14 cellular contexts compared by ENCODE assay signal in genomic region chr16:1712791-1713261, GRCh38. TPM values are rescaled to one million over a fixed set of nuclear protein-coding genes. Genes with fewer than 3 reads are reported as not detected.
DNase-seq lines count a peak whose midpoint lies in the region; ATAC-seq, FAIRE-seq and TF ChIP-seq lines count a peak whose summit lies in the region.
"Had no signal": no experiment of that assay in that cellular context is flagged by ENCODE, and none has a peak within 500 bp of the region (broad histone marks: within the 10 kb centered on the region; RNA-seq: fewer than 3 reads in every experiment).

No MANE protein-coding gene starts in this region.

- no peak overlapping the region for H3K4me3 Mint-ChIP-seq in natural killer cell
- H3K4me3 Mint-ChIP-seq in natural killer cell treated with Interleukin-12 subunit alpha and Interleukin-12 subunit beta and Interleukin-15 and Interleukin-18, amount 100 ng/mL, for 72 hours = no peak overlapping the region
- no peak overlapping the region for H3K4me3 Mint-ChIP-seq in CD8-positive, alpha-beta memory T cell
- H3K4me3 Mint-ChIP-seq: activated naive CD8-positive, alpha-beta T cell had no signal

- H3K4me1 Mint-ChIP-seq in natural killer cell = peaks cover 34 to 39% of the 10 kb centered on the region in 2 donors
- H3K4me1 Mint-ChIP-seq in natural killer cell treated with Interleukin-12 subunit alpha and Interleukin-12 subunit beta and Interleukin-15 and Interleukin-18, amount 100 ng/mL, for 72 hours (ENCODE audit: low read depth in 2 of 2) = peaks cover 15 to 19% of the 10 kb centered on the region in 2 donors
- H3K4me1 Mint-ChIP-seq in CD8-positive, alpha-beta memory T cell = peaks cover 37 to 63% (median 39%) of the 10 kb centered on the region in 3 donors

- no TSS peak for BruUV-seq in HepG2 (replicated peaks; lab: Mats Ljungman, UMichigan)
- BruUV-seq in PC-9 (replicated peaks; lab: Mats Ljungman, UMichigan) = no TSS peak

- no peaks in the 10 kb centered on the region for H3F3A ChIP-seq in PC-9 (ENCODE audit: insufficient read depth, low read depth)

- TF ChIP-seq RAD21 in HepG2 (CRISPR knock-in tag; IDR thresholded peaks at IDR 0.05) = no peak

- H3K9me3 Mint-ChIP-seq in natural killer cell = no peaks in the 10 kb centered on the region
- no peaks in the 10 kb centered on the region for H3K9me3 Mint-ChIP-seq in natural killer cell treated with Interleukin-12 subunit alpha and Interleukin-12 subunit beta and Interleukin-15 and Interleukin-18, amount 100 ng/mL, for 72 hours
- no peaks in the 10 kb centered on the region for H3K9me3 Mint-ChIP-seq in CD8-positive, alpha-beta memory T cell
- H3K9me3 Mint-ChIP-seq: H9 had no signal

- TF ChIP-seq POLR2A in HepG2 (IDR thresholded peaks at IDR 0.05; ENCODE audit: insufficient read depth in 1 of 2, low read depth in 2 of 2, low read length in 2 of 2) = no peak

- H3K4me1 ChIP-seq in HepG2 (ENCODE audit: insufficient read depth, low read length) (peaks cover 38% of the 10 kb centered on the region), PC-9 (replicated peaks; ENCODE audit: insufficient read depth) (peaks cover 1% of the 10 kb centered on the region)
- peaks cover 23% of the 10 kb centered on the region for H3K4me1 ChIP-seq in CD8-positive, alpha-beta memory T cell (ENCODE audit: insufficient read depth, low read length)

- H3K27me3 ChIP-seq in HepG2 (ENCODE audit: control insufficient read depth in 1 of 2, insufficient read depth in 2 of 2, low read length in 2 of 2) (no peaks in the 10 kb centered on the region), PC-9 (ENCODE audit: insufficient read depth, low read depth) (no peaks in the 10 kb centered on the region)
- no peaks in the 10 kb centered on the region for H3K27me3 ChIP-seq in CD8-positive, alpha-beta memory T cell (ENCODE audit: insufficient read depth, low read length, poor library complexity, severe bottlenecking)

- H3K4me3 ChIP-seq in astrocyte of the spinal cord (ENCODE audit: low read depth, low read length) (no peak overlapping the region), HepG2 (replicated peaks in 1 of 3; ENCODE audit: insufficient read depth in 1 of 3, low read depth in 2 of 3, low read length in 3 of 3) (no peak overlapping the region), PC-9 (no peak overlapping the region)
- no peak overlapping the region for H3K4me3 ChIP-seq in CD8-positive, alpha-beta memory T cell (ENCODE audit: low read length)

- no peak for TF ChIP-seq CTCF in natural killer cell (IDR thresholded peaks at IDR 0.05)
- TF ChIP-seq CTCF in astrocyte of the spinal cord (IDR thresholded peaks at IDR 0.05; ENCODE audit: low read depth, low read length) = no peak
- TF ChIP-seq CTCF in HepG2 (CRISPR knock-in tag; IDR thresholded peaks at IDR 0.05) = no peak
- no peak for TF ChIP-seq CTCF in PC-9 (conservative IDR thresholded peaks at IDR 0.05)

- no peaks in the 10 kb centered on the region for H3K36me3 Mint-ChIP-seq in natural killer cell
- no peaks in the 10 kb centered on the region for H3K36me3 Mint-ChIP-seq in natural killer cell treated with Interleukin-12 subunit alpha and Interleukin-12 subunit beta and Interleukin-15 and Interleukin-18, amount 100 ng/mL, for 72 hours
- peaks cover 0 to 38% (median 4%) of the 10 kb centered on the region in 3 donors for H3K36me3 Mint-ChIP-seq in CD8-positive, alpha-beta memory T cell
- H3K36me3 Mint-ChIP-seq: activated naive CD8-positive, alpha-beta T cell had no signal

- ATAC-seq in natural killer cell (no peak), HepG2 (no peak)
- no peak for ATAC-seq in natural killer cell treated with Interleukin-12 subunit alpha and Interleukin-12 subunit beta and Interleukin-15 and Interleukin-18, amount 100 ng/mL, for 72 hours
- ATAC-seq: left colon had no signal

- no peaks in the 10 kb centered on the region for H3K9me2 ChIP-seq in PC-9 (ENCODE audit: insufficient read depth)

- peak overlapping the region; percentile 35 to 41 for H3K27ac Mint-ChIP-seq in natural killer cell
- no peak overlapping the region for H3K27ac Mint-ChIP-seq in natural killer cell treated with Interleukin-12 subunit alpha and Interleukin-12 subunit beta and Interleukin-15 and Interleukin-18, amount 100 ng/mL, for 72 hours
- H3K27ac Mint-ChIP-seq in CD8-positive, alpha-beta memory T cell = peak overlapping the region in 1 of 8 donors; percentile 71
- H3K27ac Mint-ChIP-seq: activated naive CD8-positive, alpha-beta T cell had no signal

- H3K27me3 Mint-ChIP-seq in natural killer cell (ENCODE audit: low read depth in 2 of 2) = no peaks in the 10 kb centered on the region
- no peaks in the 10 kb centered on the region for H3K27me3 Mint-ChIP-seq in natural killer cell treated with Interleukin-12 subunit alpha and Interleukin-12 subunit beta and Interleukin-15 and Interleukin-18, amount 100 ng/mL, for 72 hours
- no peaks in the 10 kb centered on the region for H3K27me3 Mint-ChIP-seq in CD8-positive, alpha-beta memory T cell
- H3K27me3 Mint-ChIP-seq: activated naive CD8-positive, alpha-beta T cell had no signal

- peaks cover 0 to 13% of the 10 kb centered on the region in 2 experiments; a peak in 2 of 5 replicates for H3K36me3 ChIP-seq in HepG2 (replicated peaks in 1 of 2; ENCODE audit: control insufficient read depth in 1 of 2, insufficient read depth in 2 of 2, low read length in 2 of 2)
- H3K36me3 ChIP-seq in PC-9 (ENCODE audit: low read depth) = no peaks in the 10 kb centered on the region
- no peaks in the 10 kb centered on the region for H3K36me3 ChIP-seq in CD8-positive, alpha-beta memory T cell (ENCODE audit: insufficient read depth, low read length)

- H3K9ac ChIP-seq in HepG2 (ENCODE audit: insufficient read depth, low read depth, low read length) = no peak overlapping the region

- no peak overlapping the region for H3K4me2 ChIP-seq in HepG2 (ENCODE audit: low read depth, low read length)
- H3K4me2 ChIP-seq in PC-9 = no peak overlapping the region

- H3K9me3 ChIP-seq in HepG2 (ENCODE audit: low read length) (no peaks in the 10 kb centered on the region), PC-9 (ENCODE audit: insufficient read depth, low read depth) (no peaks in the 10 kb centered on the region)
- H3K9me3 ChIP-seq in CD8-positive, alpha-beta memory T cell (ENCODE audit: low read length) = no peaks in the 10 kb centered on the region

- peaks cover 18% of the 10 kb centered on the region for H4K20me1 ChIP-seq in HepG2 (ENCODE audit: insufficient read depth, low read length)
- peaks cover 4% of the 10 kb centered on the region; the same call in 1 of the 2 replicates for H4K20me1 ChIP-seq in PC-9 (ENCODE audit: insufficient read depth)

- H2AFZ ChIP-seq in HepG2 (ENCODE audit: low read length) (no peak overlapping the region), PC-9 (no peak overlapping the region)

- POLR2A ChIA-PET in HepG2 (lab: Yijun Ruan, JAX) (interaction anchor here (0.6 kb wide), 1 partner anchor 63 kb away, joined by 5 read pairs; no protein-coding TSS in a partner anchor), PC-9 (lab: Charles Lee; ENCODE audit: unreplicated experiment) (no interaction called here)
- POLR2A ChIA-PET in CD8-positive, alpha-beta memory T cell (lab: Charles Lee) = no interaction called here

- CTCF ChIA-PET in HepG2 (lab: Yijun Ruan, JAX; ENCODE audit: low intra/inter-chr PET ratio, low total read pairs) = no interaction called here
- CTCF ChIA-PET in PC-9 (lab: Charles Lee) = no interaction called here
- CTCF ChIA-PET in CD8-positive, alpha-beta memory T cell (lab: Charles Lee) = interaction anchor here (1.3 kb wide), 1 partner anchor 9 kb away, joined by 3 read pairs; no protein-coding TSS in a partner anchor

- peaks cover 71% of the 10 kb centered on the region for H3K79me2 ChIP-seq in HepG2 (ENCODE audit: insufficient read depth, low read length)
- peaks cover 62% of the 10 kb centered on the region for H3K79me2 ChIP-seq in PC-9 (ENCODE audit: low read depth)

- H3K27ac ChIP-seq in HepG2 (ENCODE audit: extremely low read length, insufficient read depth, low read length) (no peak overlapping the region), PC-9 (no peak overlapping the region)
- no peak overlapping the region for H3K27ac ChIP-seq in CD8-positive, alpha-beta memory T cell (ENCODE audit: low read depth, low read length)

- DNase-seq in natural killer cell (no peak), astrocyte of the spinal cord (ENCODE audit: low read depth, low spot score) (peak; percentile 33), HepG2 (ENCODE audit: low spot score) (no peak), NCI-H510A treated with DMSO at 0.1 percent for 48 hours (lab: John Stamatoyannopoulos, UW) (no peak), PC-9 (no peak)
- DNase-seq in natural killer cell treated with Interleukin-12 subunit alpha and Interleukin-12 subunit beta and Interleukin-15 and Interleukin-18, amount 100 ng/mL, for 72 hours (ENCODE audit: low spot score) = no peak
- DNase-seq in central memory CD4-positive, alpha-beta T cell = no peak
- DNase-seq in CD8-positive, alpha-beta memory T cell = no peak
- DNase-seq: H9, left colon, MV-4-11, NCI-H446 had no signal

- WGBS in HepG2 (ENCODE audit: low lambda C conversion rate) = 96% methylated on average over 14 of the region's 14 CpGs

- in situ Hi-C loops in astrocyte of the spinal cord (cut with HindIII; ENCODE audit: low sequenced_read_pairs) = no loop called here
- in situ Hi-C loops in HepG2 (cut with HindIII; ENCODE audit: extremely low pct_ligation_motif_present, low pct_unique_long_range_greater_than_20kb) = no loop called here

- intact Hi-C loops in natural killer cell (cut with micrococcal nuclease) = no loop called here
- intact Hi-C loops in HepG2 (cut with micrococcal nuclease; ENCODE audit: unreplicated experiment) = no loop called here
- intact Hi-C loops in PC-9 (cut with micrococcal nuclease; ENCODE audit: unreplicated experiment) = no loop called here

- TF ChIP-seq EP300 in HepG2 (IDR thresholded peaks at IDR 0.05; ENCODE audit: low read depth in 2 of 2, low read length in 2 of 2) = no peak
- TF ChIP-seq EP300 in HepG2 (CRISPR knock-in tag; IDR thresholded peaks at IDR 0.05; ENCODE audit: borderline replicate concordance) = no peak

- FAIRE-seq in HepG2 (lab: Jason Lieb, UNC) = no peak
- FAIRE-seq: RCC 7860 had no signal

RNA-seq across cellular contexts. Expression of gene MAPK8IP3, which starts 6.8 kb away (rescaled TPM):
- 100 to 1,000 TPM; 272 to 291 (median 285) TPM for total RNA-seq in natural killer cell
- 100 to 1,000 TPM in 1 of 2 donors, 10 to 100 TPM in 1; 92.8 to 132 TPM for total RNA-seq in natural killer cell treated with Interleukin-12 subunit alpha and Interleukin-12 subunit beta and Interleukin-15 and Interleukin-18, amount 100 ng/mL, for 72 hours
- total RNA-seq in HepG2 (2016; rRNA removed; fragmentation: Illumina TruSeq; extraction: Trizol) = 3.6 and 25.1 TPM in 2 replicates
- total RNA-seq in HepG2 (2016; cell fraction: cytosol; rRNA removed; fragmentation: Illumina TruSeq; extraction: Trizol; ENCODE audit: low read depth) = 9.0 and 11.0 TPM in 2 replicates
- 3.3 and 29.8 TPM in 2 replicates for total RNA-seq in HepG2 (2016; cell fraction: insoluble cytoplasmic fraction; rRNA removed; fragmentation: Illumina TruSeq; extraction: Trizol)
- total RNA-seq in HepG2 (2016; cell fraction: membrane; rRNA removed; fragmentation: Illumina TruSeq; extraction: Trizol) = 3.8 and 4.5 TPM in 2 replicates
- total RNA-seq in HepG2 (2016; cell fraction: nucleus; rRNA removed; fragmentation: Illumina TruSeq; extraction: Trizol) = 45.6 and 52.7 TPM in 2 replicates
- polyA plus RNA-seq in HepG2 (2011; rRNA removed) = 41.7 and 65.8 TPM in 2 replicates
- 5.6 and 10.1 TPM in 2 replicates for polyA plus RNA-seq in HepG2 (2011; cell fraction: cytosol; rRNA removed)
- polyA plus RNA-seq in HepG2 (2011; cell fraction: nucleus; rRNA removed) = 653 and 865 TPM in 2 replicates
- polyA plus RNA-seq in HepG2 (2012) = 43.5 and 49.9 TPM in 2 replicates
- polyA plus RNA-seq in HepG2 (2016; cell fraction: cytosol; fragmentation: Illumina TruSeq; extraction: Trizol; ENCODE audit: low read depth) = 0.76 and 0.97 TPM in 2 replicates
- polyA plus RNA-seq in HepG2 (2016; cell fraction: insoluble cytoplasmic fraction; fragmentation: Illumina TruSeq; extraction: Trizol; ENCODE audit: low read depth) = 3.3 and 4.5 TPM in 2 replicates
- 1.8 and 2.1 TPM in 2 replicates for polyA plus RNA-seq in HepG2 (2016; cell fraction: membrane; fragmentation: Illumina TruSeq; extraction: Trizol; ENCODE audit: low read depth)
- polyA plus RNA-seq in HepG2 (2016; cell fraction: nucleus; fragmentation: Illumina TruSeq; extraction: Trizol; ENCODE audit: insufficient read depth, low read depth) = 244 and 279 TPM in 2 replicates
- polyA minus RNA-seq in HepG2 (2011; rRNA and poly(A)+ RNA removed; ENCODE audit: low replicate concordance) = 15.0 and 33.9 TPM in 2 replicates
- polyA minus RNA-seq in HepG2 (2011; cell fraction: cytosol; rRNA and poly(A)+ RNA removed) = 4.7 and 4.8 TPM in 2 replicates
- polyA minus RNA-seq in HepG2 (2011; cell fraction: nucleus; rRNA and poly(A)+ RNA removed) = 92.2 and 93.0 TPM in 2 replicates
- total RNA-seq in PC-9 (2021) = 119 and 125 TPM in 2 replicates
- 10 to 100 TPM; 57.1 to 63.2 TPM for total RNA-seq in CD8-positive, alpha-beta memory T cell
- polyA plus RNA-seq in CD8-positive, alpha-beta memory T cell = 2.3 TPM

RNA-seq across cellular contexts. Expression of gene JPT2, which starts 34.7 kb away (rescaled TPM):
- 10 to 100 TPM; 12.2 to 28.4 (median 14.2) TPM for total RNA-seq in natural killer cell
- total RNA-seq in natural killer cell treated with Interleukin-12 subunit alpha and Interleukin-12 subunit beta and Interleukin-15 and Interleukin-18, amount 100 ng/mL, for 72 hours = 10 to 100 TPM; 56.1 to 61.1 TPM
- total RNA-seq in HepG2 (2016; rRNA removed; fragmentation: Illumina TruSeq; extraction: Trizol) = 89.4 and 127 TPM in 2 replicates
- 11.5 and 13.4 TPM in 2 replicates for total RNA-seq in HepG2 (2016; cell fraction: cytosol; rRNA removed; fragmentation: Illumina TruSeq; extraction: Trizol; ENCODE audit: low read depth)
- total RNA-seq in HepG2 (2016; cell fraction: insoluble cytoplasmic fraction; rRNA removed; fragmentation: Illumina TruSeq; extraction: Trizol) = 91.5 and 117 TPM in 2 replicates
- total RNA-seq in HepG2 (2016; cell fraction: membrane; rRNA removed; fragmentation: Illumina TruSeq; extraction: Trizol) = 52.3 and 54.3 TPM in 2 replicates
- 37.4 and 43.4 TPM in 2 replicates for total RNA-seq in HepG2 (2016; cell fraction: nucleus; rRNA removed; fragmentation: Illumina TruSeq; extraction: Trizol)
- polyA plus RNA-seq in HepG2 (2011; rRNA removed) = 52.5 and 53.5 TPM in 2 replicates
- polyA plus RNA-seq in HepG2 (2011; cell fraction: cytosol; rRNA removed) = 36.8 and 43.8 TPM in 2 replicates
- 36.7 and 43.7 TPM in 2 replicates for polyA plus RNA-seq in HepG2 (2011; cell fraction: nucleus; rRNA removed)
- polyA plus RNA-seq in HepG2 (2012) = 50.1 and 68.5 TPM in 2 replicates
- polyA plus RNA-seq in HepG2 (2016; cell fraction: cytosol; fragmentation: Illumina TruSeq; extraction: Trizol; ENCODE audit: low read depth) = 14.3 TPM in 2 replicates
- 154 and 168 TPM in 2 replicates for polyA plus RNA-seq in HepG2 (2016; cell fraction: insoluble cytoplasmic fraction; fragmentation: Illumina TruSeq; extraction: Trizol; ENCODE audit: low read depth)
- polyA plus RNA-seq in HepG2 (2016; cell fraction: membrane; fragmentation: Illumina TruSeq; extraction: Trizol; ENCODE audit: low read depth) = 39.8 and 39.9 TPM in 2 replicates
- 63.6 and 72.2 TPM in 2 replicates for polyA plus RNA-seq in HepG2 (2016; cell fraction: nucleus; fragmentation: Illumina TruSeq; extraction: Trizol; ENCODE audit: insufficient read depth, low read depth)
- polyA minus RNA-seq in HepG2 (2011; rRNA and poly(A)+ RNA removed; ENCODE audit: low replicate concordance) = 35.4 and 60.1 TPM in 2 replicates
- polyA minus RNA-seq in HepG2 (2011; cell fraction: cytosol; rRNA and poly(A)+ RNA removed) = 24.4 and 29.2 TPM in 2 replicates
- polyA minus RNA-seq in HepG2 (2011; cell fraction: nucleus; rRNA and poly(A)+ RNA removed) = 24.2 and 25.5 TPM in 2 replicates
- total RNA-seq in PC-9 (2021) = 199 and 244 TPM in 2 replicates
- 100 to 1,000 TPM; 106 TPM for total RNA-seq in CD8-positive, alpha-beta memory T cell
- 12.5 TPM for polyA plus RNA-seq in CD8-positive, alpha-beta memory T cell

RNA-seq across cellular contexts. Expression of gene NME3, which starts 58.5 kb away (rescaled TPM):
- total RNA-seq in natural killer cell (10 to 100 TPM; 40.6 to 50.3 (median 46.2) TPM), HepG2 (2016; rRNA removed; fragmentation: Illumina TruSeq; extraction: Trizol) (4.9 and 15.9 TPM in 2 replicates), PC-9 (2021) (49.0 and 87.8 TPM in 2 replicates)
- total RNA-seq in natural killer cell treated with Interleukin-12 subunit alpha and Interleukin-12 subunit beta and Interleukin-15 and Interleukin-18, amount 100 ng/mL, for 72 hours = 10 to 100 TPM; 37.4 to 46.4 TPM
- total RNA-seq in HepG2 (2016; cell fraction: cytosol; rRNA removed; fragmentation: Illumina TruSeq; extraction: Trizol; ENCODE audit: low read depth) = 27.7 and 30.7 TPM in 2 replicates
- 6.6 and 17.1 TPM in 2 replicates for total RNA-seq in HepG2 (2016; cell fraction: insoluble cytoplasmic fraction; rRNA removed; fragmentation: Illumina TruSeq; extraction: Trizol)
- total RNA-seq in HepG2 (2016; cell fraction: membrane; rRNA removed; fragmentation: Illumina TruSeq; extraction: Trizol) = 19.1 and 22.3 TPM in 2 replicates
- total RNA-seq in HepG2 (2016; cell fraction: nucleus; rRNA removed; fragmentation: Illumina TruSeq; extraction: Trizol) = 17.5 and 23.3 TPM in 2 replicates
- 10.4 and 13.9 TPM in 2 replicates for polyA plus RNA-seq in HepG2 (2011; rRNA removed)
- 7.3 and 17.7 TPM in 2 replicates for polyA plus RNA-seq in HepG2 (2011; cell fraction: cytosol; rRNA removed)
- polyA plus RNA-seq in HepG2 (2011; cell fraction: nucleus; rRNA removed) = 96.4 and 121 TPM in 2 replicates
- 5.5 and 9.1 TPM in 2 replicates for polyA plus RNA-seq in HepG2 (2012)
- 21.1 and 24.5 TPM in 2 replicates for polyA plus RNA-seq in HepG2 (2016; cell fraction: cytosol; fragmentation: Illumina TruSeq; extraction: Trizol; ENCODE audit: low read depth)
- polyA plus RNA-seq in HepG2 (2016; cell fraction: insoluble cytoplasmic fraction; fragmentation: Illumina TruSeq; extraction: Trizol; ENCODE audit: low read depth) = 5.3 and 5.8 TPM in 2 replicates
- polyA plus RNA-seq in HepG2 (2016; cell fraction: membrane; fragmentation: Illumina TruSeq; extraction: Trizol; ENCODE audit: low read depth) = 12.6 and 13.9 TPM in 2 replicates
- polyA plus RNA-seq in HepG2 (2016; cell fraction: nucleus; fragmentation: Illumina TruSeq; extraction: Trizol; ENCODE audit: insufficient read depth, low read depth) = 35.8 and 39.3 TPM in 2 replicates
- polyA minus RNA-seq in HepG2 (2011; rRNA and poly(A)+ RNA removed; ENCODE audit: low replicate concordance) = 2.3 and 4.2 TPM in 2 replicates
- 2.1 and 3.5 TPM in 2 replicates for polyA minus RNA-seq in HepG2 (2011; cell fraction: cytosol; rRNA and poly(A)+ RNA removed)
- polyA minus RNA-seq in HepG2 (2011; cell fraction: nucleus; rRNA and poly(A)+ RNA removed) = 8.4 and 9.0 TPM in 2 replicates
- total RNA-seq in CD8-positive, alpha-beta memory T cell = 10 to 100 TPM; 33.5 to 36.5 TPM
- polyA plus RNA-seq in CD8-positive, alpha-beta memory T cell = 71.4 TPM

RNA-seq across cellular contexts. Expression of gene EME2, which starts 59.8 kb away (rescaled TPM):
- 10 to 100 TPM; 30.0 to 33.8 (median 30.1) TPM for total RNA-seq in natural killer cell
- total RNA-seq in natural killer cell treated with Interleukin-12 subunit alpha and Interleukin-12 subunit beta and Interleukin-15 and Interleukin-18, amount 100 ng/mL, for 72 hours = 10 to 100 TPM; 34.8 to 55.0 TPM
- total RNA-seq in HepG2 (2016; rRNA removed; fragmentation: Illumina TruSeq; extraction: Trizol) = 1.7 and 7.6 TPM in 2 replicates
- 0.79 and 1.3 TPM in 2 replicates for total RNA-seq in HepG2 (2016; cell fraction: cytosol; rRNA removed; fragmentation: Illumina TruSeq; extraction: Trizol; ENCODE audit: low read depth)
- total RNA-seq in HepG2 (2016; cell fraction: insoluble cytoplasmic fraction; rRNA removed; fragmentation: Illumina TruSeq; extraction: Trizol) = 1.7 and 6.0 TPM in 2 replicates
- 1.2 TPM in 2 replicates for total RNA-seq in HepG2 (2016; cell fraction: membrane; rRNA removed; fragmentation: Illumina TruSeq; extraction: Trizol)
- total RNA-seq in HepG2 (2016; cell fraction: nucleus; rRNA removed; fragmentation: Illumina TruSeq; extraction: Trizol) = 7.8 and 8.4 TPM in 2 replicates
- polyA plus RNA-seq in HepG2 (2011; rRNA removed) = 4.4 and 6.5 TPM in 2 replicates
- polyA plus RNA-seq in HepG2 (2011; cell fraction: cytosol; rRNA removed) = 1.3 and 2.0 TPM in 2 replicates
- polyA plus RNA-seq in HepG2 (2011; cell fraction: nucleus; rRNA removed) = 81.3 and 90.4 TPM in 2 replicates
- polyA plus RNA-seq in HepG2 (2012) = 3.4 and 4.5 TPM in 2 replicates
- 0.23 and 0.36 TPM in 2 replicates for polyA plus RNA-seq in HepG2 (2016; cell fraction: cytosol; fragmentation: Illumina TruSeq; extraction: Trizol; ENCODE audit: low read depth)
- 1.7 and 2.2 TPM in 2 replicates for polyA plus RNA-seq in HepG2 (2016; cell fraction: insoluble cytoplasmic fraction; fragmentation: Illumina TruSeq; extraction: Trizol; ENCODE audit: low read depth)
- 0.51 and 0.65 TPM in 2 replicates for polyA plus RNA-seq in HepG2 (2016; cell fraction: membrane; fragmentation: Illumina TruSeq; extraction: Trizol; ENCODE audit: low read depth)
- 31.9 and 34.1 TPM in 2 replicates for polyA plus RNA-seq in HepG2 (2016; cell fraction: nucleus; fragmentation: Illumina TruSeq; extraction: Trizol; ENCODE audit: insufficient read depth, low read depth)
- polyA minus RNA-seq in HepG2 (2011; rRNA and poly(A)+ RNA removed; ENCODE audit: low replicate concordance) = 5.2 and 6.5 TPM in 2 replicates
- polyA minus RNA-seq in HepG2 (2011; cell fraction: cytosol; rRNA and poly(A)+ RNA removed) = 0.79 and 1.3 TPM in 2 replicates
- polyA minus RNA-seq in HepG2 (2011; cell fraction: nucleus; rRNA and poly(A)+ RNA removed) = 17.7 and 19.7 TPM in 2 replicates
- total RNA-seq in PC-9 (2021) = 24.2 and 32.4 TPM in 2 replicates
- total RNA-seq in CD8-positive, alpha-beta memory T cell = 10 to 100 TPM; 21.0 to 21.6 TPM
- 1.6 TPM for polyA plus RNA-seq in CD8-positive, alpha-beta memory T cell

Comparison
In these comparisons a context has a peak if more than half of its experiments do, and no peak if none do; other contexts are left out.
1. H3K27ac Mint-ChIP-seq: peak in natural killer cell (2 of 2); none in natural killer cell treated with Interleukin-12 subunit alpha and Interleukin-12 subunit beta and Interleukin-15 and Interleukin-18, amount 100 ng/mL, for 72 hours (0 of 2).